Comparison of ENCODE assay signal across 17 cellular contexts in the genomic region with DNA sequence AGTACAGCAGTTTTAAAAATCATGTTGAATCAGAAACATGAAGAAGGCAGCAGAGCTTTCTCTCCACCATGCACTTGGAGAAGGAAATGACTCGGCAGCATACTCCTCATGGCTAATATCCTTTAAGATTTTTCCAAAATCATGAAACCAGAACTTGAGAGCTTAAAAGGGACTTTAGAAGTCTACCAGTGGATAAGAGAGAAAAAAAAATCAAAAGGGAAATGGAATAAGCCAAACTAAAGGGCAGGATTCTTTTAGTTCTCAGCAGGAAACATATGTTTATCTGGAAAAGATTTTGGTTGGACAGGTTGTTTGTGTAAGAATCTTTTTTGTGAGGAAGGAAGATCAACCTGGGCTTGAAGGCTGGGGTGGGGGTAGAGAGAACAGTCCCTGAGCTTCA.
DNase-seq lines count a peak whose midpoint lies in the region; ATAC-seq lines count a peak whose summit lies in the region.
"Had no signal": no experiment of that assay in that cellular context is flagged by ENCODE, and none has a peak within 500 bp of the region (broad histone marks: within the 10 kb centered on the region; RNA-seq: fewer than 3 reads in every experiment).

No MANE protein-coding gene starts in this region.

- H2BK15ac ChIP-seq in mesendoderm (replicated peaks; ENCODE audit: low read depth), result no peak overlapping the region

- WGBS in mesendoderm (ENCODE audit: extremely low coverage, insufficient coverage, low lambda C conversion rate), result no CpG with 5 or more reads among the region's 1 CpG

- H3K9ac ChIP-seq in mesendoderm (ENCODE audit: low read length), result no peak overlapping the region

- H3K4ac ChIP-seq in mesendoderm (ENCODE audit: low read depth, low read length), result no peak overlapping the region

- no peak overlapping the region for H3K4me3 ChIP-seq in ACC112 (ENCODE audit: low read depth, low read length)
- H3K4me3 ChIP-seq in mesendoderm (ENCODE audit: low read length), result no peak overlapping the region
- H3K4me3 ChIP-seq: gastroesophageal sphincter, skin epidermis, thoracic aorta had no signal

- no peaks in the 10 kb centered on the region for H3K27me3 Mint-ChIP-seq in activated naive CD8-positive, alpha-beta T cell treated with anti-CD3 and anti-CD28 coated beads for 36 hours

- H3K27ac ChIP-seq in ACC112 (ENCODE audit: low read depth, low read length) (no peak overlapping the region), mesendoderm (ENCODE audit: low read depth, low read length) (no peak overlapping the region)
- H3K27ac ChIP-seq: gastroesophageal sphincter, skin epidermis, thoracic aorta had no signal

- peaks cover 54% of the 10 kb centered on the region for H3K36me3 Mint-ChIP-seq in activated naive CD8-positive, alpha-beta T cell treated with anti-CD3 and anti-CD28 coated beads for 36 hours

- H2AFZ ChIP-seq in ACC112 (ENCODE audit: low read length, unreplicated experiment), result peak overlapping the region; percentile 92

- no peak overlapping the region for H2BK120ac ChIP-seq in mesendoderm (ENCODE audit: low read depth, low read length)

- peaks cover 91% of the 10 kb centered on the region for H3K4me1 Mint-ChIP-seq in activated naive CD8-positive, alpha-beta T cell treated with anti-CD3 and anti-CD28 coated beads for 36 hours
- H3K4me1 Mint-ChIP-seq: neural crest cell had no signal

- no peak for ATAC-seq in GM18907 (IDR thresholded peaks at IDR 0.05; ENCODE audit: unreplicated experiment)
- ATAC-seq: gastroesophageal sphincter had no signal

- H4K8ac ChIP-seq in mesendoderm (ENCODE audit: low read depth, low read length), result no peak overlapping the region

- peak overlapping the region; percentile 39 for H3K18ac ChIP-seq in mesendoderm (ENCODE audit: low read length)

- no peak overlapping the region for H3K4me2 ChIP-seq in mesendoderm (ENCODE audit: low read length)

- no peak overlapping the region for H3K23ac ChIP-seq in mesendoderm (ENCODE audit: low read length)

- DNase-seq in DMS53 (lab: John Stamatoyannopoulos, UW), result peak; percentile 9
- no peak for DNase-seq in DMS53 treated with DMSO at 0.1 percent for 48 hours (lab: John Stamatoyannopoulos, UW; ENCODE audit: unreplicated experiment)
- DNase-seq in activated naive CD8-positive, alpha-beta T cell treated with anti-CD3 and anti-CD28 coated beads for 36 hours, result no peak
- DNase-seq in mesendoderm, result no peak
- no peak for DNase-seq in midbrain (lab: John Stamatoyannopoulos, UW)
- no peak for DNase-seq in NCI-H1048 (lab: John Stamatoyannopoulos, UW)
- DNase-seq: activated CD4-positive, alpha-beta T cell treated with anti-CD3 and anti-CD28 coated beads, Interleukin-2, amount 50 U/mL, for 48 hours; amniotic stem cell; MV-4-11; NCI-H226; SW 1271 had no signal

- H2BK5ac ChIP-seq in mesendoderm (ENCODE audit: low read length), result no peak overlapping the region

- H3K4me1 ChIP-seq in ACC112 (ENCODE audit: control insufficient read depth, insufficient read depth, low read length, unreplicated experiment) (peaks cover 18% of the 10 kb centered on the region), mesendoderm (ENCODE audit: control insufficient read depth, low read depth, low read length) (no peaks in the 10 kb centered on the region)

- H3K4me3 Mint-ChIP-seq in activated naive CD8-positive, alpha-beta T cell treated with anti-CD3 and anti-CD28 coated beads for 36 hours, result peak overlapping the region; percentile 24
- H3K4me3 Mint-ChIP-seq: neural crest cell had no signal

- H2AK5ac ChIP-seq in mesendoderm (ENCODE audit: low read length), result no peak overlapping the region

- H3K27ac Mint-ChIP-seq in activated naive CD8-positive, alpha-beta T cell treated with anti-CD3 and anti-CD28 coated beads for 36 hours, result peak overlapping the region; percentile 85

- H3K9me3 Mint-ChIP-seq in activated naive CD8-positive, alpha-beta T cell treated with anti-CD3 and anti-CD28 coated beads for 36 hours, result peaks cover 9% of the 10 kb centered on the region

- no peaks in the 10 kb centered on the region for H3K27me3 ChIP-seq in ACC112 (ENCODE audit: insufficient read depth, low read length)
- H3K27me3 ChIP-seq in mesendoderm (ENCODE audit: insufficient read depth, low read length, poor library complexity), result no peaks in the 10 kb centered on the region

- no peak overlapping the region for H4K5ac ChIP-seq in mesendoderm (ENCODE audit: low read length)

- no peaks in the 10 kb centered on the region for H3K79me1 ChIP-seq in mesendoderm (ENCODE audit: low read length)

- H3K56ac ChIP-seq in mesendoderm (ENCODE audit: low read length), result no peak overlapping the region

- no peaks in the 10 kb centered on the region for H3K36me3 ChIP-seq in ACC112 (ENCODE audit: insufficient read depth, low read length)
- no peaks in the 10 kb centered on the region for H3K36me3 ChIP-seq in mesendoderm (ENCODE audit: control insufficient read depth, insufficient read depth, low read length)
- H3K36me3 ChIP-seq: gastroesophageal sphincter, thoracic aorta had no signal

- H3K79me2 ChIP-seq in ACC112 (ENCODE audit: control insufficient read depth, insufficient read depth, low read length, unreplicated experiment) (no peaks in the 10 kb centered on the region), mesendoderm (ENCODE audit: control insufficient read depth, insufficient read depth, low read length) (no peaks in the 10 kb centered on the region)
